17 cellular contexts compared by ENCODE assay signal in genomic region chr22:29212738-29213137, GRCh38. TPM values are rescaled to one million over a fixed set of nuclear protein-coding genes. Genes with fewer than 3 reads are reported as not detected.
DNase-seq lines count a peak whose midpoint lies in the region; ATAC-seq and TF ChIP-seq lines count a peak whose summit lies in the region.
"Had no signal": no experiment of that assay in that cellular context is flagged by ENCODE, and none has a peak within 500 bp of the region (broad histone marks: within the 10 kb centered on the region; RNA-seq: fewer than 3 reads in every experiment).

No MANE protein-coding gene starts in this region.

- TF ChIP-seq POLR2A in transverse colon (IDR thresholded peaks at IDR 0.05), result no peak

- H3K9me3 ChIP-seq in Loucy (ENCODE audit: insufficient read depth, low read depth, low read length) (no peaks in the 10 kb centered on the region), osteoblast (ENCODE audit: low read depth, low read length) (no peaks in the 10 kb centered on the region), transverse colon (no peaks in the 10 kb centered on the region)

- H3K27ac ChIP-seq in osteoblast (ENCODE audit: low read depth, low read length) (no peak overlapping the region), transverse colon (no peak overlapping the region)

- peak overlapping the region; percentile 25 for H3K4me2 ChIP-seq in Loucy (ENCODE audit: low read depth, low read length, poor library complexity, severe bottlenecking)
- H3K4me2 ChIP-seq in osteoblast (ENCODE audit: insufficient read depth, low read length), result no peak overlapping the region

- in situ Hi-C loops in G401 (cut with HindIII; ENCODE audit: low sequenced_read_pairs), result no loop called here
- in situ Hi-C loops in transverse colon (cut with MboI; ENCODE audit: low pct_ligation_motif_present in 1 of 4, low pct_unique_long_range_greater_than_20kb in 1 of 4, low sequenced_read_pairs in 3 of 4), result no loop called here

- intact Hi-C loops in transverse colon (cut with DNase I; ENCODE audit: low total_unique reads), result no loop called here

- H3K4me1 ChIP-seq in Loucy (ENCODE audit: insufficient read depth, low read length, poor library complexity, severe bottlenecking), result peaks cover 40% of the 10 kb centered on the region
- no peaks in the 10 kb centered on the region for H3K4me1 ChIP-seq in osteoblast (ENCODE audit: insufficient read depth, low read length)
- peaks cover 0 to 4% (median 0%) of the 10 kb centered on the region in 4 donors for H3K4me1 ChIP-seq in transverse colon

- H3K9ac ChIP-seq in Loucy (ENCODE audit: low read depth, low read length, poor library complexity, severe bottlenecking), result no peak overlapping the region

- TF ChIP-seq CTCF in Loucy (conservative IDR thresholded peaks at IDR 0.05; ENCODE audit: low read length) (no peak), osteoblast (IDR thresholded peaks at IDR 0.05; ENCODE audit: extremely low read depth, low read depth, low read length) (no peak), transverse colon (IDR thresholded peaks at IDR 0.05) (no peak)

- H3K4me3 ChIP-seq in Loucy (ENCODE audit: low read length, poor library complexity, severe bottlenecking), result no peak overlapping the region
- no peak overlapping the region for H3K4me3 ChIP-seq in osteoblast (ENCODE audit: insufficient read depth, low read length)
- no peak overlapping the region for H3K4me3 ChIP-seq in transverse colon

- H3K79me2 ChIP-seq in Loucy (ENCODE audit: insufficient read depth, low read length), result peaks cover 88% of the 10 kb centered on the region
- no peaks in the 10 kb centered on the region for H3K79me2 ChIP-seq in osteoblast (ENCODE audit: insufficient read depth, low read length)

- H3K36me3 ChIP-seq in Loucy (ENCODE audit: insufficient read depth, low read length) (peaks cover 50% of the 10 kb centered on the region; the same call in 1 of the 2 replicates), osteoblast (ENCODE audit: insufficient read depth, low read length) (no peaks in the 10 kb centered on the region), transverse colon (no peaks in the 10 kb centered on the region)

- H2AFZ ChIP-seq in Loucy (ENCODE audit: low read length), result no peak overlapping the region
- no peak overlapping the region for H2AFZ ChIP-seq in osteoblast (ENCODE audit: low read length)

- DNase-seq in G401 (ENCODE audit: low spot score), result peak; percentile 62
- DNase-seq in cerebellar cortex (ENCODE audit: low spot score), result peak; percentile 52
- peak; percentile 29 for DNase-seq in osteoblast (ENCODE audit: insufficient read length, low spot score, missing footprints)
- DNase-seq in transverse colon, result no peak
- DNase-seq in inferior parietal cortex (ENCODE audit: extremely low spot score), result no peak
- DNase-seq: CD8-positive, alpha-beta T cell; COR-L47; DMS153; DMS79 treated with DMSO at 0.1 percent for 48 hours; EL; GDM1; GOT3; H9 had no signal

- H3F3A ChIP-seq in Loucy (ENCODE audit: low read depth), result no peaks in the 10 kb centered on the region

- no peak for TF ChIP-seq EP300 in transverse colon (IDR thresholded peaks at IDR 0.05; ENCODE audit: low read depth)

- no peaks in the 10 kb centered on the region for H3K9me2 ChIP-seq in Loucy (replicated peaks; ENCODE audit: low read depth, low read length)

- H4K20me1 ChIP-seq in Loucy (ENCODE audit: insufficient read depth, low read length, poor library complexity, severe bottlenecking) (peaks cover 62% of the 10 kb centered on the region), osteoblast (ENCODE audit: insufficient read depth, low read length) (no peaks in the 10 kb centered on the region)

- H3K27me3 ChIP-seq in Loucy (ENCODE audit: insufficient read depth, low read length, poor library complexity, severe bottlenecking) (no peaks in the 10 kb centered on the region), osteoblast (ENCODE audit: insufficient read depth, low read length) (peaks cover 10% of the 10 kb centered on the region), transverse colon (peaks cover 3% of the 10 kb centered on the region)

- no peak for ATAC-seq in GM21390 (IDR thresholded peaks at IDR 0.05; ENCODE audit: unreplicated experiment)
- no peak for ATAC-seq in HG03571 (IDR thresholded peaks at IDR 0.05; ENCODE audit: unreplicated experiment)
- ATAC-seq: CD8-positive, alpha-beta T cell had no signal

- WGBS in transverse colon (ENCODE audit: low coverage in 1 of 2), 2 donors, result 62 to 63% methylated on average over 4 to 11 of the region's 11 CpGs

RNA-seq across cellular contexts. Expression of gene EMID1, which starts 7.0 kb away (rescaled TPM):
- total RNA-seq in G401 (2014; rRNA removed; shearing (Covaris generic)), result 7.9 and 20.7 TPM in 2 replicates
- total RNA-seq in osteoblast (under 0.01 and 0.29 TPM in 2 replicates), transverse colon (10 to 100 TPM in 1 of 4 donors, 1 to 10 TPM in 1, under 1 TPM in 1, not detected in 1; 0.68 to 53.9 (median 1.9) TPM)
- total RNA-seq: CD8-positive, alpha-beta T cell; HT1080 had no signal

RNA-seq across cellular contexts. Expression of gene RHBDD3, which starts 55.0 kb away (rescaled TPM):
- total RNA-seq in G401 (2014; rRNA removed; shearing (Covaris generic)), result 82.7 and 117 TPM in 2 replicates
- total RNA-seq in osteoblast (25.0 and 32.7 TPM in 2 replicates), transverse colon (100 to 1,000 TPM in 1 of 4 donors, 10 to 100 TPM in 3; 20.9 to 131 (median 31.5) TPM)

RNA-seq across cellular contexts. Expression of gene EWSR1, which starts 55.3 kb away (rescaled TPM):
- 164 and 196 TPM in 2 replicates for total RNA-seq in G401 (2014; rRNA removed; shearing (Covaris generic))
- 139 and 148 TPM in 2 replicates for total RNA-seq in osteoblast
- total RNA-seq in transverse colon, result 100 to 1,000 TPM; 196 to 318 (median 205) TPM

Comparison
In these comparisons a context has a peak if more than half of its experiments do, and no peak if none do; other contexts are left out.
1. DNase-seq: peak in G401 (single experiment), cerebellar cortex (single experiment) and osteoblast (single experiment); none in transverse colon (single experiment) and inferior parietal cortex (single experiment).